In the genomic region with DNA sequence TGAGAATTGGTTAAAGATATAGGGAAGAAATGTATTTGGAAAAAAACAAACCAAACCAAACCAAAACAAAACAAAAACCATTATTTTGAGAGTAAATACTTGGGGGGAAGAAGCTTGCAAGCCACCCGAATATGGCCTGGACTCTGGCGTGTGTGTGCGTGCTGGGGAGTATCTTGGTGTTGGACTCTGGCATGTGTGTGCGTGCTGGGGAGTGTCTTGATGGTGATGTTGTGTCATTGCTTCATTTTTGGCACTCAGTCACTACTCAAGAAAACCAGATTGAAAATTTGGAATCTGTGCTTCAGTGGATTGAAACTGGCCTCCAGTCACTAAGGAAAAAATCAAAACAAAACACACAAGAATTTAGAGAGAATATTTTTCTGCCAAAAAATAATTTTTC, we compare ENCODE assay signal across 14 cellular contexts.
A peak's percentile ranks its signal among the peaks of the same experiment; 100 is the strongest.
DNase-seq lines count a peak whose midpoint lies in the region; ATAC-seq and TF ChIP-seq lines count a peak whose summit lies in the region.
"Had no signal": no experiment of that assay in that cellular context is flagged by ENCODE, and none has a peak within 500 bp of the region (broad histone marks: within the 10 kb centered on the region; RNA-seq: fewer than 3 reads in every experiment).

No MANE protein-coding gene starts in this region.

- H3K27me3 ChIP-seq in adipocyte (replicated peaks; ENCODE audit: control insufficient read depth, insufficient read depth, low read length) (no peaks in the 10 kb centered on the region), heart left ventricle (no peaks in the 10 kb centered on the region), rectal smooth muscle tissue (ENCODE audit: control insufficient read depth, insufficient read depth, low read length) (no peaks in the 10 kb centered on the region)

- H3K4me3 ChIP-seq in AG09309 (ENCODE audit: control insufficient read depth, low read depth, low read length) = no peak overlapping the region
- H3K4me3 ChIP-seq in adipocyte (ENCODE audit: low read length) = peak overlapping the region; percentile 49
- H3K4me3 ChIP-seq in heart left ventricle = no peak overlapping the region
- H3K4me3 ChIP-seq in rectal smooth muscle tissue (ENCODE audit: low read length) = no peak overlapping the region

- H3K4me1 ChIP-seq in adipocyte (ENCODE audit: control insufficient read depth, insufficient read depth, low read length) = peaks cover 34% of the 10 kb centered on the region
- peaks cover 0 to 33% (median 10%) of the 10 kb centered on the region in 12 donors for H3K4me1 ChIP-seq in heart left ventricle
- peaks cover 7% of the 10 kb centered on the region for H3K4me1 ChIP-seq in rectal smooth muscle tissue (ENCODE audit: control insufficient read depth, insufficient read depth, low read length)

- H3K27me3 Mint-ChIP-seq in activated CD8-positive, alpha-beta T cell treated with anti-CD3 and anti-CD28 coated beads for 36 hours = no peaks in the 10 kb centered on the region
- H3K27me3 Mint-ChIP-seq: naive B cell had no signal

- H3K9me3 Mint-ChIP-seq in activated CD8-positive, alpha-beta T cell treated with anti-CD3 and anti-CD28 coated beads for 36 hours = peaks cover 2% of the 10 kb centered on the region
- H3K9me3 Mint-ChIP-seq: activated T-helper 1 cell treated with anti-CD3 and anti-CD28 coated beads, Interleukin-12 subunit alpha, Interleukin-12 subunit beta, Interleukin-2, Interleukin-4 antibody, amounts not matched to agents 30 ng/mL and 10 ng/mL and 1 ng/mL, durations not matched to agents 14 hours and 24 hours and 36 hours; naive B cell had no signal

- POLR2A ChIA-PET in activated CD8-positive, alpha-beta T cell treated with anti-CD3 and anti-CD28 coated beads for 36 hours (lab: Charles Lee) = no interaction called here

- H3K36me3 ChIP-seq in adipocyte (ENCODE audit: control insufficient read depth, insufficient read depth, low read length, severe bottlenecking) (no peaks in the 10 kb centered on the region), heart left ventricle (no peaks in the 10 kb centered on the region), rectal smooth muscle tissue (ENCODE audit: control insufficient read depth, insufficient read depth, low read length) (no peaks in the 10 kb centered on the region)

- TF ChIP-seq POLR2A in heart left ventricle (IDR thresholded peaks at IDR 0.05) = no peak

- H3K36me3 Mint-ChIP-seq in activated CD8-positive, alpha-beta T cell treated with anti-CD3 and anti-CD28 coated beads for 36 hours (ENCODE audit: low read depth) = peaks cover 4% of the 10 kb centered on the region

- intact Hi-C loops in heart left ventricle (cut with DNase I) = no loop called here
- intact Hi-C loops in activated CD8-positive, alpha-beta T cell treated with anti-CD3 and anti-CD28 coated beads for 36 hours (cut with micrococcal nuclease) = no loop called here

- peaks cover 16% of the 10 kb centered on the region for H3K4me1 Mint-ChIP-seq in activated CD8-positive, alpha-beta T cell treated with anti-CD3 and anti-CD28 coated beads for 36 hours (ENCODE audit: low read depth)

- H3K27ac ChIP-seq in heart left ventricle = peak overlapping the region in 5 of 12 donors; percentile 3 to 51 (median 30)
- peak overlapping the region; percentile 21 for H3K27ac ChIP-seq in rectal smooth muscle tissue (ENCODE audit: low read depth, low read length)

- H3K9me3 ChIP-seq in adipocyte (ENCODE audit: control insufficient read depth, low read length) (no peaks in the 10 kb centered on the region), heart left ventricle (no peaks in the 10 kb centered on the region)

- ATAC-seq in heart left ventricle = peak in 3 of 4 donors; percentile 50 to 56 (median 54)
- ATAC-seq in GM19351 (IDR thresholded peaks at IDR 0.05; ENCODE audit: unreplicated experiment) = no peak
- no peak for ATAC-seq in activated CD8-positive, alpha-beta T cell treated with anti-CD3 and anti-CD28 coated beads for 36 hours
- ATAC-seq in GM21367 (IDR thresholded peaks at IDR 0.05; ENCODE audit: unreplicated experiment) = no peak

- peak; percentile 92 for DNase-seq in AG09309 (ENCODE audit: low read depth)
- no peak for DNase-seq in adipocyte (ENCODE audit: low read depth)
- peak in 4 of 5 donors; percentile 28 to 78 (median 42) for DNase-seq in heart left ventricle
- no peak for DNase-seq in NCI-H2107 treated with DMSO at 0.1 percent for 48 hours (lab: John Stamatoyannopoulos, UW; ENCODE audit: unreplicated experiment)
- DNase-seq in activated CD8-positive, alpha-beta T cell treated with anti-CD3 and anti-CD28 coated beads for 36 hours = no peak
- DNase-seq: AML-193, amygdala, MV-4-11, naive B cell, T-helper 9 cell had no signal

- no peak for TF ChIP-seq CTCF in AG09309 (IDR thresholded peaks at IDR 0.05; ENCODE audit: control insufficient read depth, insufficient read depth, low read depth, low read length, missing control alignments)
- no peak for TF ChIP-seq CTCF in heart left ventricle (IDR thresholded peaks at IDR 0.05)
- TF ChIP-seq CTCF in activated CD8-positive, alpha-beta T cell treated with anti-CD3 and anti-CD28 coated beads for 36 hours (IDR thresholded peaks at IDR 0.05) = no peak

- 61 to 82% (median 74%) methylated on average over 4 of the region's 4 CpGs for WGBS in heart left ventricle, 4 donors

- CTCF ChIA-PET in activated CD8-positive, alpha-beta T cell treated with anti-CD3 and anti-CD28 coated beads for 36 hours (lab: Charles Lee) = interaction anchor here (1.3 kb wide), 1 partner anchor 24 kb away, joined by 3 read pairs; no protein-coding TSS in a partner anchor

- peak overlapping the region; percentile 53 for H3K9ac ChIP-seq in adipocyte (ENCODE audit: low read length)
- H3K9ac ChIP-seq in rectal smooth muscle tissue (ENCODE audit: low read length) = no peak overlapping the region

- no peak overlapping the region for H3K4me3 Mint-ChIP-seq in activated CD8-positive, alpha-beta T cell treated with anti-CD3 and anti-CD28 coated beads for 36 hours
- H3K4me3 Mint-ChIP-seq: activated T-helper 1 cell treated with anti-CD3 and anti-CD28 coated beads, Interleukin-12 subunit alpha, Interleukin-12 subunit beta, Interleukin-2, Interleukin-4 antibody, amounts not matched to agents 30 ng/mL and 10 ng/mL and 1 ng/mL, durations not matched to agents 14 hours and 24 hours and 36 hours; naive B cell had no signal

- H3K27ac Mint-ChIP-seq in activated CD8-positive, alpha-beta T cell treated with anti-CD3 and anti-CD28 coated beads for 36 hours = no peak overlapping the region
- H3K27ac Mint-ChIP-seq: activated T-helper 1 cell treated with anti-CD3 and anti-CD28 coated beads, Interleukin-12 subunit alpha, Interleukin-12 subunit beta, Interleukin-2, Interleukin-4 antibody, amounts not matched to agents 30 ng/mL and 10 ng/mL and 1 ng/mL, durations not matched to agents 14 hours and 24 hours and 36 hours; naive B cell had no signal

Comparison
In these comparisons a context has a peak if more than half of its experiments do, and no peak if none do; other contexts are left out.
1. DNase-seq: peak in AG09309 (single experiment) and heart left ventricle (4 of 5); none in adipocyte (single experiment), NCI-H2107 treated with DMSO at 0.1 percent for 48 hours (single experiment) and activated CD8-positive, alpha-beta T cell treated with anti-CD3 and anti-CD28 coated beads for 36 hours (single experiment).
2. ATAC-seq: peak in heart left ventricle (3 of 4); none in GM19351 (single experiment), activated CD8-positive, alpha-beta T cell treated with anti-CD3 and anti-CD28 coated beads for 36 hours (single experiment) and GM21367 (single experiment).